In genomic region chr22:23424551-23425068, GRCh38 we compare ENCODE assay signal across 8 cellular contexts.
DNase-seq lines count a peak whose midpoint lies in the region; ATAC-seq, FAIRE-seq and TF ChIP-seq lines count a peak whose summit lies in the region.
"Not testable (repeated sequence)": the region's sequence is repeated elsewhere in the genome, so short reads cannot be mapped to it uniquely, and the experiment has no call there.

No MANE protein-coding gene starts in this region.

- H3K9me3 ChIP-seq in BLaER1 = peaks cover 18% of the 10 kb centered on the region
- not testable (repeated sequence) for H3K9me3 ChIP-seq in OCI-LY1 (ENCODE audit: low read length); HepG2 (ENCODE audit: low read length); neural progenitor cell (ENCODE audit: low read depth)

- BruUV-seq in HepG2 (replicated peaks; lab: Mats Ljungman, UMichigan) = not testable (repeated sequence)

- H3K9ac ChIP-seq in BLaER1; HepG2 (ENCODE audit: insufficient read depth, low read depth, low read length); neural progenitor cell: not testable (repeated sequence)
- peak overlapping the region; percentile 40; the same call in 1 of the 2 replicates for H3K9ac ChIP-seq in OCI-LY1 (ENCODE audit: low read length)

- not testable (repeated sequence) for TF ChIP-seq RAD21 in HepG2 (CRISPR knock-in tag; IDR thresholded peaks at IDR 0.05)

- not testable (repeated sequence) for H3K27ac ChIP-seq in BLaER1; HepG2 (ENCODE audit: extremely low read length, insufficient read depth, low read length); neural progenitor cell
- H3K27ac ChIP-seq in OCI-LY1 (ENCODE audit: low read depth, low read length, poor library complexity, severe bottlenecking) = peak overlapping the region; percentile 96
- peak overlapping the region; percentile 13; the same call in 1 of the 2 replicates for H3K27ac ChIP-seq in VCaP

- not testable (repeated sequence) for H3K27me3 Mint-ChIP-seq in activated T-cell treated with anti-CD3 and anti-CD28 coated beads, Interleukin-2, amount 50 U/mL, for 72 hours (ENCODE audit: low read depth); mesothelial cell of epicardium (ENCODE audit: low read depth); neural progenitor cell (ENCODE audit: insufficient read depth, low read depth); stimulated activated naive B cell treated with anti-CD40 and anti-IgM and Interleukin-4, amounts not matched to agents 10 μg/mL and 1 μg/mL and 100 μg/mL, for 72 hours

- not testable (repeated sequence) for H3K9me3 Mint-ChIP-seq in activated T-cell treated with anti-CD3 and anti-CD28 coated beads, Interleukin-2, amount 50 U/mL, for 72 hours; mesothelial cell of epicardium; stimulated activated naive B cell treated with anti-CD40 and anti-IgM and Interleukin-4, amounts not matched to agents 10 μg/mL and 1 μg/mL and 100 μg/mL, for 72 hours
- H3K9me3 Mint-ChIP-seq in neural progenitor cell = peaks cover 14% of the 10 kb centered on the region

- TF ChIP-seq CTCF in OCI-LY1 (IDR thresholded peaks at IDR 0.05; ENCODE audit: low read length); VCaP (conservative IDR thresholded peaks at IDR 0.05); HepG2 (CRISPR knock-in tag; IDR thresholded peaks at IDR 0.05); mesothelial cell of epicardium (IDR thresholded peaks at IDR 0.05; ENCODE audit: unreplicated experiment); neural progenitor cell (IDR thresholded peaks at IDR 0.05): not testable (repeated sequence)

- not testable (repeated sequence) for H3K36me3 ChIP-seq in BLaER1; OCI-LY1 (ENCODE audit: insufficient read depth, low read length); HepG2 (replicated peaks in 1 of 2; ENCODE audit: control insufficient read depth in 1 of 2, insufficient read depth in 2 of 2, low read length in 2 of 2); neural progenitor cell

- H3K9me2 ChIP-seq in OCI-LY1 (ENCODE audit: low read depth, low read length) = not testable (repeated sequence)

- H3K27me3 ChIP-seq in BLaER1; OCI-LY1 (ENCODE audit: insufficient read depth, low read length); neural progenitor cell: not testable (repeated sequence)
- H3K27me3 ChIP-seq in HepG2 (ENCODE audit: control insufficient read depth in 1 of 2, insufficient read depth in 2 of 2, low read length in 2 of 2) = peaks cover 1 to 17% of the 10 kb centered on the region in 2 experiments; a peak in 2 of 5 replicates

- H3K36me3 Mint-ChIP-seq in activated T-cell treated with anti-CD3 and anti-CD28 coated beads, Interleukin-2, amount 50 U/mL, for 72 hours (ENCODE audit: insufficient read depth in 2 of 2); mesothelial cell of epicardium; neural progenitor cell; stimulated activated naive B cell treated with anti-CD40 and anti-IgM and Interleukin-4, amounts not matched to agents 10 μg/mL and 1 μg/mL and 100 μg/mL, for 72 hours: not testable (repeated sequence)

- WGBS in HepG2 (ENCODE audit: low lambda C conversion rate) = 48% methylated on average over 5 of the region's 5 CpGs

- not testable (repeated sequence) for ATAC-seq in activated T-cell treated with anti-CD3 and anti-CD28 coated beads, Interleukin-2, amount 50 U/mL, for 72 hours (replicated peaks in 1 of 2); stimulated activated naive B cell treated with anti-CD40 and anti-IgM and Interleukin-4, amounts not matched to agents 10 μg/mL and 1 μg/mL and 100 μg/mL, for 72 hours (replicated peaks)
- ATAC-seq in HepG2 = peak; percentile 58

- TF ChIP-seq EP300 in HepG2 (IDR thresholded peaks at IDR 0.05; ENCODE audit: low read depth in 2 of 2, low read length in 2 of 2); HepG2 (CRISPR knock-in tag; IDR thresholded peaks at IDR 0.05; ENCODE audit: borderline replicate concordance): not testable (repeated sequence)

- not testable (repeated sequence) for TF ChIP-seq POLR2A in HepG2 (IDR thresholded peaks at IDR 0.05; ENCODE audit: insufficient read depth in 1 of 2, low read depth in 2 of 2, low read length in 2 of 2)

- peak overlapping the region; percentile 61 for H3K4me2 ChIP-seq in BLaER1
- not testable (repeated sequence) for H3K4me2 ChIP-seq in OCI-LY1 (ENCODE audit: low read length); HepG2 (ENCODE audit: low read depth, low read length); neural progenitor cell

- FAIRE-seq in HepG2 (lab: Jason Lieb, UNC) = not testable (repeated sequence)

- H4K20me1 ChIP-seq in BLaER1; OCI-LY1 (ENCODE audit: insufficient read depth, low read length); HepG2 (ENCODE audit: insufficient read depth, low read length); neural progenitor cell (ENCODE audit: low read depth): not testable (repeated sequence)

- H3K4me3 Mint-ChIP-seq in activated T-cell treated with anti-CD3 and anti-CD28 coated beads, Interleukin-2, amount 50 U/mL, for 72 hours; mesothelial cell of epicardium; neural progenitor cell: not testable (repeated sequence)
- H3K4me3 Mint-ChIP-seq in stimulated activated naive B cell treated with anti-CD40 and anti-IgM and Interleukin-4, amounts not matched to agents 10 μg/mL and 1 μg/mL and 100 μg/mL, for 72 hours = peak overlapping the region in 1 of 2 donors; percentile 39

- in situ Hi-C loops in HepG2 (cut with HindIII; ENCODE audit: extremely low pct_ligation_motif_present, low pct_unique_long_range_greater_than_20kb) = not testable (repeated sequence)

- H3K27ac Mint-ChIP-seq in activated T-cell treated with anti-CD3 and anti-CD28 coated beads, Interleukin-2, amount 50 U/mL, for 72 hours = peak overlapping the region; percentile 29
- H3K27ac Mint-ChIP-seq in mesothelial cell of epicardium = peak overlapping the region; percentile 57
- H3K27ac Mint-ChIP-seq in neural progenitor cell = peak overlapping the region; percentile 30
- peak overlapping the region; percentile 39 for H3K27ac Mint-ChIP-seq in stimulated activated naive B cell treated with anti-CD40 and anti-IgM and Interleukin-4, amounts not matched to agents 10 μg/mL and 1 μg/mL and 100 μg/mL, for 72 hours

- not testable (repeated sequence) for H3K79me2 ChIP-seq in OCI-LY1 (ENCODE audit: insufficient read depth, low read length); HepG2 (ENCODE audit: insufficient read depth, low read length); neural progenitor cell (ENCODE audit: low read depth)

- H3K4me3 ChIP-seq in BLaER1; OCI-LY1 (ENCODE audit: low read depth, low read length, poor library complexity, severe bottlenecking); HepG2 (replicated peaks in 1 of 3; ENCODE audit: insufficient read depth in 1 of 3, low read depth in 2 of 3, low read length in 3 of 3); neural progenitor cell: not testable (repeated sequence)

- intact Hi-C loops in HepG2 (cut with micrococcal nuclease; ENCODE audit: unreplicated experiment) = not testable (repeated sequence)

- CTCF ChIA-PET in HepG2 (lab: Yijun Ruan, JAX; ENCODE audit: low intra/inter-chr PET ratio, low total read pairs) = not testable (repeated sequence)

- H3K4me1 ChIP-seq in BLaER1 = peaks cover 18% of the 10 kb centered on the region
- peaks cover 58% of the 10 kb centered on the region for H3K4me1 ChIP-seq in OCI-LY1 (ENCODE audit: insufficient read depth, low read length, severe bottlenecking)
- H3K4me1 ChIP-seq in HepG2 (ENCODE audit: insufficient read depth, low read length) = peaks cover 27% of the 10 kb centered on the region
- H3K4me1 ChIP-seq in neural progenitor cell = not testable (repeated sequence)

- POLR2A ChIA-PET in HepG2 (lab: Yijun Ruan, JAX) = not testable (repeated sequence)

- not testable (repeated sequence) for H3F3A ChIP-seq in OCI-LY1 (ENCODE audit: insufficient read depth, low read length); neural progenitor cell (ENCODE audit: low read depth)

- H3K4me1 Mint-ChIP-seq in activated T-cell treated with anti-CD3 and anti-CD28 coated beads, Interleukin-2, amount 50 U/mL, for 72 hours (ENCODE audit: low read depth) = peaks cover 12% of the 10 kb centered on the region
- peaks cover 13% of the 10 kb centered on the region for H3K4me1 Mint-ChIP-seq in mesothelial cell of epicardium
- not testable (repeated sequence) for H3K4me1 Mint-ChIP-seq in neural progenitor cell
- peaks cover 7 to 41% of the 10 kb centered on the region in 2 donors for H3K4me1 Mint-ChIP-seq in stimulated activated naive B cell treated with anti-CD40 and anti-IgM and Interleukin-4, amounts not matched to agents 10 μg/mL and 1 μg/mL and 100 μg/mL, for 72 hours

- not testable (repeated sequence) for H2AFZ ChIP-seq in OCI-LY1 (ENCODE audit: low read length); HepG2 (ENCODE audit: low read length); neural progenitor cell (replicated peaks)

- not testable (repeated sequence) for DNase-seq in activated T-cell treated with anti-CD3 and anti-CD28 coated beads, Interleukin-2, amount 50 U/mL, for 72 hours; HepG2 (ENCODE audit: low spot score); mesothelial cell of epicardium (ENCODE audit: low spot score in 2 of 2, unreplicated experiment in 2 of 2); neural progenitor cell (ENCODE audit: low spot score); stimulated activated naive B cell treated with anti-CD40 and anti-IgM and Interleukin-4, amounts not matched to agents 10 μg/mL and 1 μg/mL and 100 μg/mL, for 72 hours

TF ChIP-seq in HepG2, 621 proteins besides CTCF, POLR2A, EP300 and RAD21 (continues in another document):
- TF ChIP-seq CEBPG (CRISPR knock-in tag; IDR thresholded peaks at IDR 0.05) = 0 out of 2 replicates have a peak, but pooled peaks have one; percentile 34
